17 cellular contexts compared by ENCODE assay signal in the genomic region with DNA sequence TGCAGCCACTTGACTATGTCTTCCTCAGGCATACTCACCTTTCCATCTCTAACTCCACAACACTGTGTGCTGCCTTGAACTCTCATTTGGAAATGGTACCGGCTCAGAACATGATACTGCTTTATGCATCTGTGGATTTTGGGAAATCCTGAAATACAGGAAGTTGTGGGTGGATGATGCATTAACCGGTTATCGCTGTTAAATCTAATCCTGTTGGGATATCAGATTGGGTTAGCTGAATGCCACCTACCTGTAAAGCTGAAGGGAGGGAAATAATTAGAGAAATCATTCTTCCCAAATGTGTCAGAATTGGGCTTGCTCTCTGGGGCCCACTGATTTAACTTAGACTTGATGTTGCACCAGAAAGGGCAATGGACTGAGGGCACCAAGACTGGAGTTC. TPM values are rescaled to one million over a fixed set of nuclear protein-coding genes. Genes with fewer than 3 reads are reported as not detected.
DNase-seq lines count a peak whose midpoint lies in the region; ATAC-seq, FAIRE-seq and TF ChIP-seq lines count a peak whose summit lies in the region.
"Had no signal": no experiment of that assay in that cellular context is flagged by ENCODE, and none has a peak within 500 bp of the region (broad histone marks: within the 10 kb centered on the region; RNA-seq: fewer than 3 reads in every experiment).

No MANE protein-coding gene starts in this region.

- no peak overlapping the region for H4K91ac ChIP-seq in H9 (ENCODE audit: insufficient read length, low read depth, low read length)

- TF ChIP-seq CTCF in H9 (conservative IDR thresholded peaks at IDR 0.05) = no peak
- no peak for TF ChIP-seq CTCF in astrocyte (IDR thresholded peaks at IDR 0.05; ENCODE audit: insufficient read depth, low read depth, low read length)
- no peak for TF ChIP-seq CTCF in fibroblast of mammary gland (conservative IDR thresholded peaks at IDR 0.05; ENCODE audit: control insufficient read depth, insufficient read depth, low read depth, low read length)

- POLR2A ChIA-PET in naive thymus-derived CD4-positive, alpha-beta T cell (lab: Charles Lee) = no interaction called here

- intact Hi-C loops in naive thymus-derived CD4-positive, alpha-beta T cell (cut with micrococcal nuclease) = no loop called here

- no peak overlapping the region for H4K8ac ChIP-seq in H9 (replicated peaks; ENCODE audit: insufficient read length, low read depth, low read length)

- H2AK5ac ChIP-seq in H9 (ENCODE audit: insufficient read length, low read length) = no peak overlapping the region

- no peak overlapping the region for H2BK12ac ChIP-seq in H9 (ENCODE audit: insufficient read length, low read depth, low read length)

- H3K27ac ChIP-seq in H9 (ENCODE audit: insufficient read length, low read depth, low read length) (no peak overlapping the region), astrocyte (ENCODE audit: low read depth, low read length) (no peak overlapping the region)
- no peak overlapping the region for H3K27ac ChIP-seq in naive thymus-derived CD4-positive, alpha-beta T cell (ENCODE audit: low read depth, low read length)
- H3K27ac ChIP-seq: BLaER1 treated with 17β-estradiol and CSF1 and Interleukin-3, amounts not matched to agents 10 nM and 100 nM; KMS-11 had no signal

- H3K9me3 Mint-ChIP-seq in H9 = no peaks in the 10 kb centered on the region; a peak in 1 of 5 replicates
- H3K9me3 Mint-ChIP-seq in astrocyte (ENCODE audit: unreplicated experiment) = no peaks in the 10 kb centered on the region
- H3K9me3 Mint-ChIP-seq in naive thymus-derived CD4-positive, alpha-beta T cell = peaks cover 0 to 10% (median 0%) of the 10 kb centered on the region in 11 donors

- H3K4me3 Mint-ChIP-seq in H9 = no peak overlapping the region
- no peak overlapping the region for H3K4me3 Mint-ChIP-seq in astrocyte (ENCODE audit: unreplicated experiment)
- no peak overlapping the region for H3K4me3 Mint-ChIP-seq in naive thymus-derived CD4-positive, alpha-beta T cell
- H3K4me3 Mint-ChIP-seq: CD4-positive, alpha-beta memory T cell had no signal

- no CpG with 5 or more reads among the region's 3 CpGs for WGBS in H9 (ENCODE audit: extremely low coverage, insufficient read length, low lambda C conversion rate)

- H3K4me3 ChIP-seq in astrocyte (ENCODE audit: insufficient read depth, low read depth, low read length) (no peak overlapping the region), fibroblast of mammary gland (ENCODE audit: control insufficient read depth, low read depth, low read length) (no peak overlapping the region)
- H3K4me3 ChIP-seq in naive thymus-derived CD4-positive, alpha-beta T cell (ENCODE audit: low read length) = no peak overlapping the region
- H3K4me3 ChIP-seq: BLaER1 treated with 17β-estradiol and CSF1 and Interleukin-3, amounts not matched to agents 10 nM and 100 nM had no signal

- no peak overlapping the region for H3K14ac ChIP-seq in H9 (ENCODE audit: insufficient read depth, low read length)

- H3K4me1 Mint-ChIP-seq in H9 (no peaks in the 10 kb centered on the region), astrocyte (ENCODE audit: low read depth, unreplicated experiment) (no peaks in the 10 kb centered on the region)
- H3K4me1 Mint-ChIP-seq in naive thymus-derived CD4-positive, alpha-beta T cell = peaks cover 0 to 2% (median 0%) of the 10 kb centered on the region in 7 donors
- H3K4me1 Mint-ChIP-seq: CD4-positive, alpha-beta memory T cell had no signal

- DNase-seq in CD1c-positive myeloid dendritic cell (ENCODE audit: extremely low spot score) (peak; percentile 35), H9 (no peak), astrocyte (ENCODE audit: low read depth) (peak; percentile 32), fibroblast of mammary gland (ENCODE audit: low read depth) (peak; percentile 41), amygdala (lab: John Stamatoyannopoulos, UW) (no peak)
- no peak for DNase-seq in naive thymus-derived CD4-positive, alpha-beta T cell
- DNase-seq: CD4-positive, alpha-beta memory T cell; DMS79; EL had no signal

- H3K4me2 ChIP-seq in H9 (ENCODE audit: insufficient read depth, insufficient read length, low read length) (no peak overlapping the region), astrocyte (ENCODE audit: low read length) (no peak overlapping the region)
- H3K4me2 ChIP-seq: KMS-11 had no signal

- H3K4me1 ChIP-seq in H9 (ENCODE audit: insufficient read depth, low read length) (no peaks in the 10 kb centered on the region), astrocyte (ENCODE audit: insufficient read depth, low read length) (peaks cover 5% of the 10 kb centered on the region)
- H3K4me1 ChIP-seq in naive thymus-derived CD4-positive, alpha-beta T cell (ENCODE audit: control insufficient read depth in 2 of 2, insufficient read depth in 2 of 2, low read length in 2 of 2) = no peaks in the 10 kb centered on the region

- no peak overlapping the region for H3K18ac ChIP-seq in H9 (ENCODE audit: insufficient read length, low read depth, low read length)

- FAIRE-seq in astrocyte (lab: Jason Lieb, UNC) = peak; percentile 17
- FAIRE-seq: G401.6, GM12891, H1 had no signal

- H3K56ac ChIP-seq in H9 (ENCODE audit: insufficient read length, low read depth, low read length) = no peak overlapping the region

- H3K27me3 Mint-ChIP-seq in H9 (ENCODE audit: low read depth) = no peaks in the 10 kb centered on the region
- H3K27me3 Mint-ChIP-seq in astrocyte (ENCODE audit: low read depth, unreplicated experiment) = peaks cover 3% of the 10 kb centered on the region
- peaks cover 0 to 66% (median 11%) of the 10 kb centered on the region in 5 donors for H3K27me3 Mint-ChIP-seq in naive thymus-derived CD4-positive, alpha-beta T cell

- H3K36me3 Mint-ChIP-seq in H9 (ENCODE audit: insufficient read depth in 1 of 3, low read depth in 3 of 3) = no peaks in the 10 kb centered on the region
- no peaks in the 10 kb centered on the region for H3K36me3 Mint-ChIP-seq in astrocyte (ENCODE audit: low read depth, unreplicated experiment)
- H3K36me3 Mint-ChIP-seq in naive thymus-derived CD4-positive, alpha-beta T cell = no peaks in the 10 kb centered on the region
- H3K36me3 Mint-ChIP-seq: CD4-positive, alpha-beta memory T cell had no signal

- no peak overlapping the region for H2BK120ac ChIP-seq in H9 (ENCODE audit: low read depth, low read length, poor library complexity, severe bottlenecking)

- H3K27me3 ChIP-seq in H9 (ENCODE audit: insufficient read depth, low read length) (no peaks in the 10 kb centered on the region), astrocyte (ENCODE audit: insufficient read depth, low read length) (no peaks in the 10 kb centered on the region)
- no peaks in the 10 kb centered on the region for H3K27me3 ChIP-seq in naive thymus-derived CD4-positive, alpha-beta T cell (ENCODE audit: control insufficient read depth in 2 of 2, insufficient read depth in 2 of 2, low read length in 2 of 2)
- H3K27me3 ChIP-seq: BLaER1 treated with 17β-estradiol and CSF1 and Interleukin-3, amounts not matched to agents 10 nM and 100 nM had no signal

- H3K4ac ChIP-seq in H9 (ENCODE audit: low read depth, low read length) = no peak overlapping the region

- no peak overlapping the region for H4K5ac ChIP-seq in H9 (ENCODE audit: insufficient read length, low read depth, low read length)

- H4K20me1 ChIP-seq in H9 (ENCODE audit: control insufficient read depth, insufficient read depth, insufficient read length) (no peaks in the 10 kb centered on the region), astrocyte (ENCODE audit: insufficient read depth, low read length) (no peaks in the 10 kb centered on the region)
- H4K20me1 ChIP-seq: BLaER1 treated with 17β-estradiol and CSF1 and Interleukin-3, amounts not matched to agents 10 nM and 100 nM had no signal

- H2BK5ac ChIP-seq in H9 (ENCODE audit: insufficient read length, low read length) = no peak overlapping the region

- no peaks in the 10 kb centered on the region for H3K36me3 ChIP-seq in astrocyte (ENCODE audit: insufficient read depth, low read length)
- H3K36me3 ChIP-seq in naive thymus-derived CD4-positive, alpha-beta T cell (ENCODE audit: control insufficient read depth in 2 of 3, insufficient read depth in 3 of 3, low read length in 3 of 3) = no peaks in the 10 kb centered on the region
- H3K36me3 ChIP-seq: BLaER1 treated with 17β-estradiol and CSF1 and Interleukin-3, amounts not matched to agents 10 nM and 100 nM had no signal

- ATAC-seq in naive thymus-derived CD4-positive, alpha-beta T cell = no peak
- ATAC-seq in GM19324 (IDR thresholded peaks at IDR 0.05; ENCODE audit: low FRiP score, unreplicated experiment) (no peak), HG03442 (IDR thresholded peaks at IDR 0.05; ENCODE audit: unreplicated experiment) (no peak)

- CTCF ChIA-PET in naive thymus-derived CD4-positive, alpha-beta T cell (lab: Charles Lee) = no interaction called here

- no peak overlapping the region for H2BK15ac ChIP-seq in H9 (ENCODE audit: low read depth, low read length)

- no peaks in the 10 kb centered on the region for H3K23me2 ChIP-seq in H9 (ENCODE audit: insufficient read length, low read depth, low read length, poor library complexity, severe bottlenecking)

- no peak overlapping the region for H3K23ac ChIP-seq in H9 (ENCODE audit: insufficient read length, low read depth, low read length)

- H3K27ac Mint-ChIP-seq in H9 = no peak overlapping the region
- H3K27ac Mint-ChIP-seq in astrocyte (ENCODE audit: unreplicated experiment) = no peak overlapping the region
- no peak overlapping the region for H3K27ac Mint-ChIP-seq in naive thymus-derived CD4-positive, alpha-beta T cell
- H3K27ac Mint-ChIP-seq: CD4-positive, alpha-beta memory T cell had no signal

- no peak overlapping the region for H2BK20ac ChIP-seq in H9 (ENCODE audit: low read depth, low read length, poor library complexity, severe bottlenecking)

- H3K9me3 ChIP-seq in H9 (ENCODE audit: control insufficient read depth, low read depth, low read length) (no peaks in the 10 kb centered on the region), astrocyte (ENCODE audit: insufficient read depth, low read depth, low read length) (no peaks in the 10 kb centered on the region)
- H3K9me3 ChIP-seq in naive thymus-derived CD4-positive, alpha-beta T cell (ENCODE audit: control insufficient read depth in 2 of 3, low read length in 3 of 3) = no peaks in the 10 kb centered on the region

- H2AFZ ChIP-seq in H9 (ENCODE audit: low read length) (peak overlapping the region; percentile 40), astrocyte (ENCODE audit: low read depth, low read length) (no peak overlapping the region)

- H3K79me1 ChIP-seq in H9 (ENCODE audit: insufficient read depth, low read depth, low read length, poor library complexity, severe bottlenecking) = no peaks in the 10 kb centered on the region

- H3K79me2 ChIP-seq in H9 (ENCODE audit: insufficient read depth, low read length) (no peaks in the 10 kb centered on the region), astrocyte (ENCODE audit: insufficient read depth, low read length) (no peaks in the 10 kb centered on the region)

- H3K9ac ChIP-seq in H9 (ENCODE audit: extremely low read depth, insufficient read length, low read length) (no peak overlapping the region), astrocyte (ENCODE audit: low read length) (no peak overlapping the region)
- H3K9ac ChIP-seq: BLaER1 treated with 17β-estradiol and CSF1 and Interleukin-3, amounts not matched to agents 10 nM and 100 nM; KMS-11 had no signal

- no peak overlapping the region for H3T11ph ChIP-seq in H9 (ENCODE audit: low read length)

RNA-seq across cellular contexts. Expression of gene CH25H, which starts 54.0 kb away (rescaled TPM):
- 0.88 and 1.0 TPM in 2 replicates for total RNA-seq in H9 (2021)
- total RNA-seq in astrocyte = 0.22 and 0.34 TPM in 2 replicates
- total RNA-seq in naive thymus-derived CD4-positive, alpha-beta T cell = under 1 TPM in 1 of 5 experiments, not detected in 4; 0.34 TPM
- polyA plus RNA-seq in naive thymus-derived CD4-positive, alpha-beta T cell = under 1 TPM in 1 of 2 donors, not detected in 1; 0.11 TPM
- total RNA-seq: CD4-positive, alpha-beta memory T cell; HT-29 had no signal

Comparison
In these comparisons a context has a peak if more than half of its experiments do, and no peak if none do; other contexts are left out.
1. DNase-seq: peak in CD1c-positive myeloid dendritic cell (single experiment), astrocyte (single experiment) and fibroblast of mammary gland (single experiment); none in H9 (single experiment), amygdala (0 of 56) and naive thymus-derived CD4-positive, alpha-beta T cell (0 of 9).